In the genomic region with DNA sequence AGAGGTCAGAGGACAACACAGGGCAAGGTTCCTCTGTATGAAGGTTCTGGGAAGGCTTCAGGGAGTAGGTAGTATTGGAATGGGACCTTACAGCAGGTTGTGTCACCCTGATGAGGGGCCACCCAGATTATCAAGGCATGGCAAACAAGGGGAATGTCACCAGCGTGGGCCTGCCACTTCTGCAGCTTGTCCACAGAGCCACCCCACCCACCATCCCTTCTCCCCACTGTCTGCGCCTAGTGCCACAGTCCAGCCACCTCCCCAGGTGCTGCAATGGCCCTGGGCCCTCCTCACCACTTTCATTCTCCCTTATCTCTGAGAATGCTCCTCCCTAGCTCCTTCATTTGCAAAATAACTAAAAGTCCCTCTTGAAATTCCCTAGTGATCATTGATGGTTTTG, we compare ENCODE assay signal across 28 cellular contexts.
DNase-seq lines count a peak whose midpoint lies in the region; ATAC-seq, FAIRE-seq and TF ChIP-seq lines count a peak whose summit lies in the region.
"Had no signal": no experiment of that assay in that cellular context is flagged by ENCODE, and none has a peak within 500 bp of the region (broad histone marks: within the 10 kb centered on the region; RNA-seq: fewer than 3 reads in every experiment).

No MANE protein-coding gene starts in this region.

- peak overlapping the region; percentile 38 for H2BK20ac ChIP-seq in IMR-90 (ENCODE audit: low read depth, low read length)

- dilution Hi-C loops in IMR-90 (cut with HindIII; ENCODE audit: low sequenced_read_pairs, unreplicated experiment), result no loop called here

- H3K4me1 ChIP-seq in IMR-90 (ENCODE audit: control insufficient read depth, insufficient read depth, low read length) (peaks cover 19% of the 10 kb centered on the region), mesenchymal stem cell (ENCODE audit: control insufficient read depth, insufficient read depth, low read depth, low read length) (peaks cover 8% of the 10 kb centered on the region), mucosa of descending colon (ENCODE audit: low read depth) (no peaks in the 10 kb centered on the region)
- H3K4me1 ChIP-seq: BE2C, BLaER1 had no signal

- no peak for TF ChIP-seq RAD21 in IMR-90 (IDR thresholded peaks at IDR 0.05; ENCODE audit: low read length)

- H2BK120ac ChIP-seq in IMR-90 (ENCODE audit: low read depth, low read length) (peak overlapping the region; percentile 24; the same call in 1 of the 2 replicates), mesenchymal stem cell (ENCODE audit: low read depth, low read length) (no peak overlapping the region)

- H4K8ac ChIP-seq in IMR-90 (ENCODE audit: low read depth in 2 of 2, low read length in 2 of 2) (no peak overlapping the region), mesenchymal stem cell (ENCODE audit: low read length) (no peak overlapping the region)

- POLR2A ChIA-PET in IMR-90 (lab: Charles Lee; ENCODE audit: unreplicated experiment), result no interaction called here

- BruUV-seq in IMR-90 (replicated peaks; lab: Mats Ljungman, UMichigan), result no TSS peak

- H2BK5ac ChIP-seq in IMR-90 (ENCODE audit: low read depth, low read length, poor library complexity, severe bottlenecking), result no peak overlapping the region
- H2BK5ac ChIP-seq in mesenchymal stem cell (ENCODE audit: low read depth, low read length, poor library complexity, severe bottlenecking), result no peak overlapping the region

- WGBS in IMR-90 (ENCODE audit: extremely low coverage in 2 of 2, insufficient read length in 1 of 2), 2 experiments, result 100% methylated on average over 1 of the region's 2 CpGs; no CpG with 5 or more reads in 1 of the 2 experiments
- WGBS in mesenchymal stem cell, result 84% methylated on average over 2 of the region's 2 CpGs

- H3K9me3 ChIP-seq in IMR-90 (ENCODE audit: control insufficient read depth, insufficient read depth, low read length) (no peaks in the 10 kb centered on the region), mesenchymal stem cell (ENCODE audit: control insufficient read depth, low read length) (no peaks in the 10 kb centered on the region), mucosa of descending colon (no peaks in the 10 kb centered on the region)
- H3K9me3 ChIP-seq: BE2C, BLaER1 had no signal

- H3K36me3 ChIP-seq in IMR-90 (ENCODE audit: control insufficient read depth, insufficient read depth, low read length) (no peaks in the 10 kb centered on the region), bronchial epithelial cell (ENCODE audit: control insufficient read depth, insufficient read depth, low read length) (no peaks in the 10 kb centered on the region), mesenchymal stem cell (ENCODE audit: control insufficient read depth in 1 of 2, insufficient read depth in 2 of 2, low read depth in 1 of 2, low read length in 2 of 2) (no peaks in the 10 kb centered on the region), mucosa of descending colon (ENCODE audit: low read depth) (no peaks in the 10 kb centered on the region)
- H3K36me3 ChIP-seq: BE2C, BLaER1 had no signal

- H3K23ac ChIP-seq in IMR-90 (ENCODE audit: low read depth, low read length) (0 out of 2 replicates have a peak overlapping the region, but pooled peaks have one; percentile 8), mesenchymal stem cell (ENCODE audit: low read length in 2 of 2) (no peak overlapping the region)

- peak overlapping the region in 1 of 2 experiments; percentile 82 for H2BK12ac ChIP-seq in mesenchymal stem cell (ENCODE audit: low read length in 2 of 2)

- CTCF ChIA-PET in IMR-90 (lab: Yijun Ruan, JAX), result no interaction called here

- no peak overlapping the region for H3K4me3 ChIP-seq in IMR-90 (ENCODE audit: insufficient read depth, low read depth, low read length)
- no peak overlapping the region for H3K4me3 ChIP-seq in bronchial epithelial cell (ENCODE audit: low read depth, low read length)
- no peak overlapping the region for H3K4me3 ChIP-seq in mesenchymal stem cell (ENCODE audit: insufficient read depth in 1 of 2, low read depth in 1 of 2, low read length in 2 of 2)
- H3K4me3 ChIP-seq in mucosa of descending colon, result no peak overlapping the region
- H3K4me3 ChIP-seq: BLaER1, GM12878 had no signal

- no peak overlapping the region for H4K5ac ChIP-seq in IMR-90 (ENCODE audit: low read depth, low read length)

- H3K27ac ChIP-seq in IMR-90 (ENCODE audit: insufficient read depth, low read length), result no peak overlapping the region
- H3K27ac ChIP-seq in mesenchymal stem cell (ENCODE audit: low read length, poor library complexity, severe bottlenecking), result no peak overlapping the region
- H3K27ac ChIP-seq: BLaER1 had no signal

- H3K4ac ChIP-seq in IMR-90 (ENCODE audit: low read depth, low read length) (peak overlapping the region; percentile 0; the same call in 1 of the 2 replicates), mesenchymal stem cell (ENCODE audit: low read depth in 1 of 2, low read length in 2 of 2) (no peak overlapping the region)

- H3K79me1 ChIP-seq in IMR-90 (ENCODE audit: low read depth in 1 of 2, low read length in 2 of 2), result no peaks in the 10 kb centered on the region
- no peaks in the 10 kb centered on the region for H3K79me1 ChIP-seq in mesenchymal stem cell (replicated peaks; ENCODE audit: low read length, poor library complexity, severe bottlenecking)

- in situ Hi-C loops in IMR-90 (cut with MboI; ENCODE audit: low sequenced_read_pairs), result no loop called here

- H3K4me2 ChIP-seq in IMR-90 (ENCODE audit: low read depth, low read length) (no peak overlapping the region), mesenchymal stem cell (ENCODE audit: low read length, poor library complexity, severe bottlenecking) (no peak overlapping the region)
- H3K4me2 ChIP-seq: BLaER1 had no signal

- peaks cover 10% of the 10 kb centered on the region for H3K9me1 ChIP-seq in IMR-90 (ENCODE audit: insufficient read depth, low read length)

- no peak overlapping the region for H3K9ac ChIP-seq in IMR-90 (ENCODE audit: low read depth, low read length)
- H3K9ac ChIP-seq in mesenchymal stem cell (ENCODE audit: low read length), result no peak overlapping the region
- H3K9ac ChIP-seq: BLaER1 had no signal

- H2BK15ac ChIP-seq in IMR-90 (ENCODE audit: low read depth, low read length), result peak overlapping the region; percentile 15; the same call in 1 of the 3 replicates
- H2BK15ac ChIP-seq in mesenchymal stem cell (ENCODE audit: low read depth, poor library complexity, severe bottlenecking), result no peak overlapping the region

- H4K91ac ChIP-seq in IMR-90 (ENCODE audit: insufficient read depth, low read depth, low read length) (peak overlapping the region; percentile 19; the same call in 1 of the 2 replicates), mesenchymal stem cell (ENCODE audit: low read length) (no peak overlapping the region)

- no peak overlapping the region; the same call in 1 of the 2 replicates for H3K14ac ChIP-seq in IMR-90 (replicated peaks; ENCODE audit: low read depth, low read length)
- no peak overlapping the region for H3K14ac ChIP-seq in mesenchymal stem cell (ENCODE audit: low read length in 2 of 2)

- H2AFZ ChIP-seq in IMR-90 (replicated peaks; ENCODE audit: low read length, poor library complexity) (peak overlapping the region; percentile 1), mesenchymal stem cell (ENCODE audit: low read depth, low read length) (no peak overlapping the region)

- no peak for TF ChIP-seq POLR2A in IMR-90 (IDR thresholded peaks at IDR 0.05; ENCODE audit: low read depth, low read length)

- H3K18ac ChIP-seq in IMR-90 (ENCODE audit: low read depth, low read length) (no peak overlapping the region), mesenchymal stem cell (ENCODE audit: low read depth in 1 of 2, low read length in 2 of 2) (peak overlapping the region; percentile 42 to 58)

- H2AK9ac ChIP-seq in IMR-90 (replicated peaks; ENCODE audit: low read depth, low read length, poor library complexity), result no peak overlapping the region

- peak overlapping the region; percentile 22 for H2AK5ac ChIP-seq in IMR-90 (ENCODE audit: low read depth, low read length)
- no peak overlapping the region for H2AK5ac ChIP-seq in mesenchymal stem cell (ENCODE audit: low read length, severe bottlenecking)

- no peak for ATAC-seq in IMR-90 (ENCODE audit: low read depth)
- ATAC-seq in mucosa of descending colon, result peak; percentile 13
- ATAC-seq: GM12878 had no signal

- TF ChIP-seq CTCF in IMR-90 (conservative IDR thresholded peaks at IDR 0.05; ENCODE audit: low read depth, low read length) (no peak), bronchial epithelial cell (IDR thresholded peaks at IDR 0.05; ENCODE audit: insufficient read depth, low read length, severe bottlenecking) (no peak), mucosa of descending colon (IDR thresholded peaks at IDR 0.05) (no peak)

- H3K27me3 ChIP-seq in IMR-90 (ENCODE audit: control insufficient read depth, insufficient read depth, low read length) (no peaks in the 10 kb centered on the region; the same call in 1 of the 2 replicates), bronchial epithelial cell (ENCODE audit: control insufficient read depth, insufficient read depth, low read length) (no peaks in the 10 kb centered on the region), mesenchymal stem cell (ENCODE audit: control insufficient read depth in 1 of 2, insufficient read depth in 1 of 2, low read length in 2 of 2) (peaks cover 0 to 8% of the 10 kb centered on the region in 2 experiments)
- H3K27me3 ChIP-seq: BE2C, BLaER1 had no signal

- no peaks in the 10 kb centered on the region for H4K20me1 ChIP-seq in IMR-90 (ENCODE audit: insufficient read depth, low read length)
- H4K20me1 ChIP-seq: BLaER1 had no signal

- no peak overlapping the region for H3K56ac ChIP-seq in IMR-90 (ENCODE audit: extremely low read depth, insufficient read depth, low read length)

- peak; percentile 81 for FAIRE-seq in bronchial epithelial cell (lab: Jason Lieb, UNC)
- FAIRE-seq: A204.1, GM12878, GM12892, GM18507 had no signal

- intact Hi-C loops in IMR-90 (cut with micrococcal nuclease) (no loop called here), mucosa of descending colon (cut with DNase I, micrococcal nuclease) (no loop called here)

- DNase-seq in IMR-90 (no peak), bronchial epithelial cell (ENCODE audit: low read depth) (no peak), mesenchymal stem cell (no peak), mucosa of descending colon (no peak), NCI-H524 (lab: John Stamatoyannopoulos, UW) (no peak), epidermal melanocyte (ENCODE audit: insufficient read length, low spot score) (no peak)
- no peak for DNase-seq in central memory CD4-positive, alpha-beta T cell
- no peak for DNase-seq in activated CD8-positive, alpha-beta memory T cell treated with anti-CD3 and anti-CD28 coated beads for 24 hours
- DNase-seq: 8988T; ACHN; BE2C; C1 segment of cervical spinal cord; CD4-positive, alpha-beta memory T cell; CD4-positive, CD25-positive, alpha-beta regulatory T cell; CD8-positive, alpha-beta memory T cell; COR-L47; DMS 273 treated with DMSO at 0.1 percent for 48 hours; DMS153; DMS53; DMS79; DND-41; EL; GDM1 had no signal

TF ChIP-seq in IMR-90, 13 proteins besides CTCF, POLR2A, EP300 and RAD21 (continues in another document):
- TF ChIP-seq USF2 (IDR thresholded peaks at IDR 0.05; ENCODE audit: low read depth, low read length), result no peak
